35 cellular contexts compared by ENCODE assay signal in the genomic region with DNA sequence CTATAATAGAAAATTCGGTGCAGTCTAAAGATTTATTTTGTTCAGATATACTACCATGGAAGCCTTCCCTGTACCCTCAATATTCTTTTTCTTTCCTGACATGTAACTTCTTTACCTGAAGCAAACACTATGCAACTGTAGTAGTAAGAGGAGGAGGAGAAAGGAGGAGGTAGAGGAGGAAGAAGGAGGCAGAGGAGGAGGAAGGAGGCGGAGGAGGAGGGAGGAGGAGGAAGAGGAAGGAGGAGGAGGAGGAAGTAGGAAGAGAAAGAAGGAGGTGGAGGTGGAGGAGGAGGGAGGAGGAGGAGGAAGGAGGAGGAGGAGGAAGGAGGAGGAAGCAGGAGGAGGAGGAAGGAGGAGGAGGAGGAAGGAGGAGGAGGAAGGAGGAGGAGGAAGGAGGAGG.
"Had no signal": no experiment of that assay in that cellular context is flagged by ENCODE, and none has a peak within 500 bp of the region (broad histone marks: within the 10 kb centered on the region; RNA-seq: fewer than 3 reads in every experiment).

No MANE protein-coding gene starts in this region.

- H3K4me1 Mint-ChIP-seq: activated B cell treated with CpG ODN at 0.5 μM for 24 hours; activated CD4-positive, alpha-beta T cell treated with anti-CD3 and anti-CD28 coated beads, Interleukin-2, amount 10 ng/mL, durations not matched to agents 24 days and 14 days; activated naive CD8-positive, alpha-beta T cell treated with anti-CD3 and anti-CD28 coated beads for 36 hours; activated T-helper 17 cell treated with anti-CD3 and anti-CD28 coated beads, Interleukin-2, amount 50 U/mL, for 72 hours had no signal

- DNase-seq: activated B cell treated with CpG ODN at 0.5 μM for 24 hours; activated CD4-positive, alpha-beta memory T cell treated with anti-CD3 and anti-CD28 coated beads for 36 hours; activated CD4-positive, alpha-beta T cell treated with anti-CD3 and anti-CD28 coated beads for 4 hours; activated CD4-positive, alpha-beta T cell treated with anti-CD3 and anti-CD28 coated beads, Interleukin-2, amount 10 ng/mL, durations not matched to agents 24 days and 14 days; activated CD4-positive, alpha-beta T cell treated with anti-CD3 and anti-CD28 coated beads, Interleukin-2, amount 50 U/mL, for 1 hour; activated CD4-positive, alpha-beta T cell treated with anti-CD3 and anti-CD28 coated beads, Interleukin-2, amount 50 U/mL, for 4 hours; activated CD4-positive, CD25-positive, alpha-beta regulatory T cell treated with anti-CD3 and anti-CD28 coated beads, Interleukin-2, amount 50 U/mL, for 72 hours; activated CD8-positive, alpha-beta memory T cell treated with anti-CD3 and anti-CD28 coated beads, Interleukin-2, amount 50 U/mL, for 4 hours; activated CD8-positive, alpha-beta T cell treated with anti-CD3 and anti-CD28 coated beads for 36 hours; activated effector memory CD4-positive, alpha-beta T cell treated with anti-CD3 and anti-CD28 coated beads, Interleukin-2, amount 50 U/mL, for 16 hours; activated gamma-delta T cell treated with Interleukin-2 at 50 U/mL for 16 hours; activated naive CD4-positive, alpha-beta T cell; activated naive CD4-positive, alpha-beta T cell treated with anti-CD3 and anti-CD28 coated beads for 36 hours; activated naive CD4-positive, alpha-beta T cell treated with anti-CD3 and anti-CD28 coated beads, Interleukin-2, amount 50 U/mL, for 16 hours; activated naive CD8-positive, alpha-beta T cell treated with anti-CD3 and anti-CD28 coated beads for 36 hours; activated T-cell treated with anti-CD3 and anti-CD28 coated beads for 4 hours; activated T-cell treated with anti-CD3 and anti-CD28 coated beads, Interleukin-2, amount 50 U/mL, for 1 hour; activated T-cell treated with anti-CD3 and anti-CD28 coated beads, Interleukin-2, amount 50 U/mL, for 4 hours; activated T-cell treated with anti-CD3 and anti-CD28 coated beads, Interleukin-2, amount 50 U/mL, for 72 hours; adrenal gland; amniotic stem cell; aorta; body of pancreas; brain microvascular endothelial cell; central memory CD4-positive, alpha-beta T cell; T-helper 1 cell; T-helper 2 cell; T-helper 9 cell had no signal

- H3K4me3 Mint-ChIP-seq: activated B cell treated with CpG ODN at 0.5 μM for 24 hours; activated CD4-positive, alpha-beta memory T cell treated with anti-CD3 and anti-CD28 coated beads for 36 hours; activated CD4-positive, alpha-beta T cell treated with anti-CD3 and anti-CD28 coated beads, Interleukin-2, amount 10 ng/mL, durations not matched to agents 24 days and 14 days; activated CD8-positive, alpha-beta T cell treated with anti-CD3 and anti-CD28 coated beads for 36 hours; activated naive CD4-positive, alpha-beta T cell treated with anti-CD3 and anti-CD28 coated beads for 36 hours; activated naive CD8-positive, alpha-beta T cell treated with anti-CD3 and anti-CD28 coated beads for 36 hours; activated T-cell treated with anti-CD3 and anti-CD28 coated beads, Interleukin-2, amount 50 U/mL, for 4 hours; activated T-cell treated with anti-CD3 and anti-CD28 coated beads, Interleukin-2, amount 50 U/mL, for 72 hours; activated T-helper 1 cell treated with anti-CD3 and anti-CD28 coated beads, Interleukin-12 subunit alpha, Interleukin-12 subunit beta, Interleukin-2, Interleukin-4 antibody, amounts not matched to agents 30 ng/mL and 10 ng/mL and 1 ng/mL, durations not matched to agents 14 hours and 24 hours and 36 hours; activated T-helper 17 cell treated with anti-CD3 and anti-CD28 coated beads, Interleukin-2, amount 50 U/mL, for 72 hours; T-helper 1 cell treated with Interleukin-12 subunit alpha and Interleukin-12 subunit beta and Interleukin-4 antibody, amounts not matched to agents 30 μg/mL and 1 μg/mL, for 36 hours; T-helper 2 cell treated with Interferon-gamma antibody and Interleukin-4, amounts not matched to agents 5 μg/mL and 100 μg/mL, for 36 hours had no signal

- H3K9me3 ChIP-seq: adrenal gland, body of pancreas, breast epithelium had no signal

- H3K9me3 Mint-ChIP-seq: activated B cell treated with CpG ODN at 0.5 μM for 24 hours; activated CD4-positive, alpha-beta memory T cell treated with anti-CD3 and anti-CD28 coated beads for 36 hours; activated CD4-positive, alpha-beta T cell treated with anti-CD3 and anti-CD28 coated beads, Interleukin-2, amount 10 ng/mL, durations not matched to agents 24 days and 14 days; activated CD8-positive, alpha-beta T cell treated with anti-CD3 and anti-CD28 coated beads for 36 hours; activated naive CD4-positive, alpha-beta T cell treated with anti-CD3 and anti-CD28 coated beads for 36 hours; activated naive CD4-positive, alpha-beta T cell treated with anti-CD3 and anti-CD28 coated beads, Interleukin-2, amount 50 U/mL, for 72 hours; activated naive CD8-positive, alpha-beta T cell treated with anti-CD3 and anti-CD28 coated beads for 36 hours; activated T-cell treated with anti-CD3 and anti-CD28 coated beads, Interleukin-2, amount 50 U/mL, for 72 hours; activated T-helper 1 cell treated with anti-CD3 and anti-CD28 coated beads, Interleukin-12 subunit alpha, Interleukin-12 subunit beta, Interleukin-2, Interleukin-4 antibody, amounts not matched to agents 30 ng/mL and 10 ng/mL and 1 ng/mL, durations not matched to agents 14 hours and 24 hours and 36 hours; activated T-helper 17 cell treated with anti-CD3 and anti-CD28 coated beads, Interleukin-2, amount 50 U/mL, for 72 hours; T-helper 1 cell treated with Interleukin-12 subunit alpha and Interleukin-12 subunit beta and Interleukin-4 antibody, amounts not matched to agents 30 μg/mL and 1 μg/mL, for 36 hours; T-helper 2 cell treated with Interferon-gamma antibody and Interleukin-4, amounts not matched to agents 5 μg/mL and 100 μg/mL, for 36 hours had no signal

- H3K27ac Mint-ChIP-seq: activated B cell treated with CpG ODN at 0.5 μM for 24 hours; activated CD4-positive, alpha-beta memory T cell treated with anti-CD3 and anti-CD28 coated beads for 36 hours; activated CD4-positive, alpha-beta T cell treated with anti-CD3 and anti-CD28 coated beads, Interleukin-2, amount 10 ng/mL, durations not matched to agents 24 days and 14 days; activated CD8-positive, alpha-beta T cell treated with anti-CD3 and anti-CD28 coated beads for 36 hours; activated naive CD4-positive, alpha-beta T cell treated with anti-CD3 and anti-CD28 coated beads for 36 hours; activated naive CD4-positive, alpha-beta T cell treated with anti-CD3 and anti-CD28 coated beads, Interleukin-2, amount 50 U/mL, for 72 hours; activated naive CD8-positive, alpha-beta T cell treated with anti-CD3 and anti-CD28 coated beads for 36 hours; activated T-cell treated with anti-CD3 and anti-CD28 coated beads, Interleukin-2, amount 50 U/mL, for 72 hours; activated T-helper 1 cell treated with anti-CD3 and anti-CD28 coated beads, Interleukin-12 subunit alpha, Interleukin-12 subunit beta, Interleukin-2, Interleukin-4 antibody, amounts not matched to agents 30 ng/mL and 10 ng/mL and 1 ng/mL, durations not matched to agents 14 hours and 24 hours and 36 hours; activated T-helper 17 cell treated with anti-CD3 and anti-CD28 coated beads, Interleukin-2, amount 50 U/mL, for 72 hours; T-helper 1 cell treated with Interleukin-12 subunit alpha and Interleukin-12 subunit beta and Interleukin-4 antibody, amounts not matched to agents 30 μg/mL and 1 μg/mL, for 36 hours; T-helper 2 cell treated with Interferon-gamma antibody and Interleukin-4, amounts not matched to agents 5 μg/mL and 100 μg/mL, for 36 hours had no signal

- H3K36me3 Mint-ChIP-seq: activated CD4-positive, alpha-beta memory T cell treated with anti-CD3 and anti-CD28 coated beads for 36 hours; activated naive CD4-positive, alpha-beta T cell treated with anti-CD3 and anti-CD28 coated beads, Interleukin-2, amount 50 U/mL, for 72 hours; activated naive CD8-positive, alpha-beta T cell treated with anti-CD3 and anti-CD28 coated beads for 36 hours had no signal

- H3K27ac ChIP-seq: adrenal gland, body of pancreas, brain microvascular endothelial cell, breast epithelium, VCaP had no signal

- H3K4me3 ChIP-seq: adrenal gland, body of pancreas, breast epithelium had no signal

- H3K27me3 ChIP-seq: adrenal gland, body of pancreas, brain microvascular endothelial cell, breast epithelium had no signal

- H3K27me3 Mint-ChIP-seq: activated B cell treated with CpG ODN at 0.5 μM for 24 hours; activated CD4-positive, alpha-beta memory T cell treated with anti-CD3 and anti-CD28 coated beads for 36 hours; activated CD4-positive, alpha-beta T cell treated with anti-CD3 and anti-CD28 coated beads, Interleukin-2, amount 10 ng/mL, durations not matched to agents 24 days and 14 days; activated CD8-positive, alpha-beta T cell treated with anti-CD3 and anti-CD28 coated beads for 36 hours; activated naive CD8-positive, alpha-beta T cell treated with anti-CD3 and anti-CD28 coated beads for 36 hours had no signal

- ATAC-seq: activated CD8-positive, alpha-beta T cell treated with anti-CD3 and anti-CD28 coated beads for 36 hours; activated naive CD4-positive, alpha-beta T cell treated with anti-CD3 and anti-CD28 coated beads, Interleukin-2, amount 50 U/mL, for 72 hours; activated T-cell treated with anti-CD3 and anti-CD28 coated beads, Interleukin-2, amount 50 U/mL, for 4 hours; activated T-cell treated with anti-CD3 and anti-CD28 coated beads, Interleukin-2, amount 50 U/mL, for 72 hours; activated T-helper 17 cell treated with anti-CD3 and anti-CD28 coated beads, Interleukin-2, amount 50 U/mL, for 72 hours; body of pancreas had no signal

- H3K36me3 ChIP-seq: adrenal gland, brain microvascular endothelial cell, breast epithelium had no signal

- H3K4me1 ChIP-seq: adrenal gland, body of pancreas, breast epithelium had no signal
